In genomic region chr10:109883859-109884771, GRCh38 we compare ENCODE assay signal across 8 cellular contexts. TPM values are rescaled to one million over a fixed set of nuclear protein-coding genes. Genes with fewer than 3 reads are reported as not detected.
DNase-seq lines count a peak whose midpoint lies in the region; ATAC-seq and TF ChIP-seq lines count a peak whose summit lies in the region.

No MANE protein-coding gene starts in this region.

- peak overlapping the region; percentile 33; the same call in 1 of the 2 replicates for H3K4me3 ChIP-seq in HUES6 (ENCODE audit: low read depth, low read length)
- no peak overlapping the region for H3K4me3 ChIP-seq in fibroblast of mammary gland (ENCODE audit: control insufficient read depth, low read depth, low read length)

- H3K4me3 Mint-ChIP-seq in activated T-cell treated with anti-CD3 and anti-CD28 coated beads, Interleukin-2, amount 50 U/mL, for 4 hours: no peak overlapping the region
- no peak overlapping the region for H3K4me3 Mint-ChIP-seq in natural killer cell treated with Interleukin-12 subunit alpha and Interleukin-12 subunit beta and Interleukin-15 and Interleukin-18, amount 100 ng/mL, for 72 hours

- DNase-seq in Caki2 (ENCODE audit: low read depth) (peak; percentile 89), OCI-M1 (lab: John Stamatoyannopoulos, UW) (peak; percentile 93), fibroblast of mammary gland (ENCODE audit: low read depth) (peak; percentile 92)
- DNase-seq in activated T-cell treated with anti-CD3 and anti-CD28 coated beads, Interleukin-2, amount 50 U/mL, for 4 hours: peak; percentile 51
- DNase-seq in natural killer cell treated with Interleukin-12 subunit alpha and Interleukin-12 subunit beta and Interleukin-15 and Interleukin-18, amount 100 ng/mL, for 72 hours (ENCODE audit: low spot score): peak; percentile 67
- DNase-seq in stimulated activated naive CD4-positive, alpha-beta T cell treated with Interleukin-2 at 50 U/mL for 16 hours (lab: John Stamatoyannopoulos, UW): peak; percentile 29

- no peaks in the 10 kb centered on the region for H3K27me3 Mint-ChIP-seq in activated T-cell treated with anti-CD3 and anti-CD28 coated beads, Interleukin-2, amount 50 U/mL, for 4 hours (ENCODE audit: low read depth)
- H3K27me3 Mint-ChIP-seq in natural killer cell treated with Interleukin-12 subunit alpha and Interleukin-12 subunit beta and Interleukin-15 and Interleukin-18, amount 100 ng/mL, for 72 hours: no peaks in the 10 kb centered on the region

- H3K9ac ChIP-seq in HUES6 (ENCODE audit: low read length): peak overlapping the region; percentile 45

- in situ Hi-C loops in Caki2 (cut with HindIII; ENCODE audit: low pct_unique_long_range_greater_than_20kb, low sequenced_read_pairs): no loop called here

- H3K36me3 ChIP-seq in HUES6 (ENCODE audit: control insufficient read depth, insufficient read depth, low read length): peaks cover 44% of the 10 kb centered on the region

- TF ChIP-seq CTCF in fibroblast of mammary gland (conservative IDR thresholded peaks at IDR 0.05; ENCODE audit: control insufficient read depth, insufficient read depth, low read depth, low read length): peak; percentile 97

- no peaks in the 10 kb centered on the region for H3K9me3 ChIP-seq in HUES6 (ENCODE audit: control insufficient read depth, insufficient read depth, low read depth, low read length)

- peaks cover 11% of the 10 kb centered on the region for H3K4me1 Mint-ChIP-seq in activated T-cell treated with anti-CD3 and anti-CD28 coated beads, Interleukin-2, amount 50 U/mL, for 4 hours (ENCODE audit: low read depth)
- peaks cover 28 to 38% of the 10 kb centered on the region in 2 donors for H3K4me1 Mint-ChIP-seq in natural killer cell treated with Interleukin-12 subunit alpha and Interleukin-12 subunit beta and Interleukin-15 and Interleukin-18, amount 100 ng/mL, for 72 hours (ENCODE audit: low read depth in 2 of 2)

- H3K27ac ChIP-seq in HUES6 (ENCODE audit: low read depth, low read length): peak overlapping the region; percentile 16; the same call in 1 of the 2 replicates

- peak; percentile 82 for ATAC-seq in GM21381 (IDR thresholded peaks at IDR 0.05; ENCODE audit: unreplicated experiment)
- ATAC-seq in activated T-cell treated with anti-CD3 and anti-CD28 coated beads, Interleukin-2, amount 50 U/mL, for 4 hours: peak; percentile 72 to 85
- ATAC-seq in natural killer cell treated with Interleukin-12 subunit alpha and Interleukin-12 subunit beta and Interleukin-15 and Interleukin-18, amount 100 ng/mL, for 72 hours: peak; percentile 54 to 68

- H3K9me3 Mint-ChIP-seq in activated T-cell treated with anti-CD3 and anti-CD28 coated beads, Interleukin-2, amount 50 U/mL, for 4 hours: no peaks in the 10 kb centered on the region
- H3K9me3 Mint-ChIP-seq in natural killer cell treated with Interleukin-12 subunit alpha and Interleukin-12 subunit beta and Interleukin-15 and Interleukin-18, amount 100 ng/mL, for 72 hours: no peaks in the 10 kb centered on the region

- no peak overlapping the region for H3K27ac Mint-ChIP-seq in natural killer cell treated with Interleukin-12 subunit alpha and Interleukin-12 subunit beta and Interleukin-15 and Interleukin-18, amount 100 ng/mL, for 72 hours

- H3K27me3 ChIP-seq in HUES6 (ENCODE audit: control insufficient read depth, insufficient read depth, low read length): no peaks in the 10 kb centered on the region

- peaks cover 34% of the 10 kb centered on the region for H3K36me3 Mint-ChIP-seq in activated T-cell treated with anti-CD3 and anti-CD28 coated beads, Interleukin-2, amount 50 U/mL, for 4 hours (ENCODE audit: insufficient read depth)
- H3K36me3 Mint-ChIP-seq in natural killer cell treated with Interleukin-12 subunit alpha and Interleukin-12 subunit beta and Interleukin-15 and Interleukin-18, amount 100 ng/mL, for 72 hours: peaks cover 20% of the 10 kb centered on the region

- peaks cover 10% of the 10 kb centered on the region for H3K4me1 ChIP-seq in HUES6 (ENCODE audit: control insufficient read depth, insufficient read depth, low read length)

RNA-seq across cellular contexts. Expression of gene XPNPEP1, which starts 39.2 kb away (rescaled TPM):
- total RNA-seq in Caki2 (2014; rRNA removed; shearing (Covaris generic); ENCODE audit: low replicate concordance): 98.5 and 101 TPM in 2 replicates
- 10 to 100 TPM; 57.0 to 62.6 (median 62.4) TPM for total RNA-seq in activated T-cell treated with anti-CD3 and anti-CD28 coated beads, Interleukin-2, amount 50 U/mL, for 4 hours
- 10 to 100 TPM; 98.8 to 99.9 TPM for total RNA-seq in natural killer cell treated with Interleukin-12 subunit alpha and Interleukin-12 subunit beta and Interleukin-15 and Interleukin-18, amount 100 ng/mL, for 72 hours

Comparison
In these comparisons a context has a peak if more than half of its experiments do, and no peak if none do; other contexts are left out.
1. DNase-seq: peak in every context shown above with its lines; median percentile 93 in OCI-M1; 92 in fibroblast of mammary gland; 89 in Caki2; 67 in natural killer cell treated with Interleukin-12 subunit alpha and Interleukin-12 subunit beta and Interleukin-15 and Interleukin-18, amount 100 ng/mL, for 72 hours; 51 in activated T-cell treated with anti-CD3 and anti-CD28 coated beads, Interleukin-2, amount 50 U/mL, for 4 hours; 29 in stimulated activated naive CD4-positive, alpha-beta T cell treated with Interleukin-2 at 50 U/mL for 16 hours.